In the genomic region with DNA sequence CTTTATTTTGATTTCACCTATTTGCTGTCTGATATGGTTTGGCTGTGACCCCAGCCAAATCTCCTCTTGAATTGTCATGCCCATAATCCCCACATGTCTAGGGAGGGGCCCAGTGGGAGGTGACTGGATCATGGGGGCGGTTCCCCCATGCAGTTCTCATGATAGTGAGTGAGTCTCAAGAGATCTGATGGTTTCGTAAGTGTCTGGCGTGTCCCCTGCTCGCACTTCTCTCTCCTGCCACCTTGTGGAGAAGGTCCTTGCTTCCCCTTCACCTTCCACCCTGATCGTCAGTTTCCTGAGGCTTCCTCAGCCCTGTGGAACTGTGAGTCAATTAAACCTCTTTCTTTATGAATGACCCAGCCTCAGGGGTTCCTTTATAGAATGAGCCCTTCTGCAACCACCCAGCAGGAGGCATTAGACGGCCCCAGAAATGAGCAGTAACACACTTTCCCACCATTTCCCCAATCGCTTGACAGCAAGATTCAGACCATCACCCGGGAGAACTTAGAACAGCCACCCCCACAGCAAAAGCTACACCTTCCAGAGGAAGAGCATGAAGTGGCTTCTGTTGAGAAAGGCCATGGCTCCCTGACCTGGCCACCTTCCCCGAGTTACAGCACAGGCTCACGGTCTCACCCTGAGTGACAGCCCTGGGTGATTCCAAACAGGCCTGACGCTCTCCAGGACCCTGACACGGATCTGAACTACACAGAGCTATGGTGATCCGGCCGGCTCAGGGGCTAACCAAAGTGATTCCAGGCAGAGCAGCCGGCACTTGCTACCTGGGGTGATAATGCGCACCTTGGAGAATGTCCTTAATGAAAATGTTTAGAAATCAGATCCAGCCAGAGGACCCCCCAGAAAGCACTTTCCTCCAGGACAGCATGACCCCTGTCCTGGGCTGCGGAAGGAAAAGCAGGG, we compare ENCODE assay signal across 1 cellular context.
TF ChIP-seq lines count a peak whose summit lies in the region.

No MANE protein-coding gene starts in this region.

TF ChIP-seq in HepG2, 621 proteins besides CTCF, POLR2A, EP300 and RAD21 (continued from another document and continues in another):
- TF ChIP-seq GPN1 (CRISPR knock-in tag; IDR thresholded peaks at IDR 0.05; ENCODE audit: borderline replicate concordance), result no peak
- no peak for TF ChIP-seq HES4 (CRISPR knock-in tag; IDR thresholded peaks at IDR 0.05; ENCODE audit: borderline replicate concordance)
- TF ChIP-seq ATF7 (IDR thresholded peaks at IDR 0.05), result no peak
- no peak for TF ChIP-seq ATF7 (CRISPR knock-in tag; IDR thresholded peaks at IDR 0.05)
- TF ChIP-seq CEBPG (CRISPR knock-in tag; IDR thresholded peaks at IDR 0.05), result peak; percentile 52
- peak; percentile 68 for TF ChIP-seq STAG1 (CRISPR knock-in tag; IDR thresholded peaks at IDR 0.05)
- TF ChIP-seq DNMT1 (CRISPR knock-in tag; IDR thresholded peaks at IDR 0.05), result no peak
- TF ChIP-seq CEBPB (IDR thresholded peaks at IDR 0.05; ENCODE audit: borderline replicate concordance, low read depth, low read length), result peak; percentile 5; the same call in 1 of the 2 replicates
- TF ChIP-seq, protein P1, sequence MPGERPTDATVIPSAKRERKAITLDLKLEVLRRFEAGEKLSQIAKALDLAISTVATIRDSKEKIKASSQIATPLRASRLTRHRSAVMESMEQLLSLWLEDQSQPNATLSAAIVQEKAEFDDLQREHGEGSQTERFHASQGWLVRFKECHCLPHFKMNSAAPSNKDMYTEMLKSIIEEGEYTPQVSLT (CRISPR knock-in tag; IDR thresholded peaks at IDR 0.05; ENCODE audit: borderline replicate concordance, low read depth), result no peak
- TF ChIP-seq, protein P2, sequence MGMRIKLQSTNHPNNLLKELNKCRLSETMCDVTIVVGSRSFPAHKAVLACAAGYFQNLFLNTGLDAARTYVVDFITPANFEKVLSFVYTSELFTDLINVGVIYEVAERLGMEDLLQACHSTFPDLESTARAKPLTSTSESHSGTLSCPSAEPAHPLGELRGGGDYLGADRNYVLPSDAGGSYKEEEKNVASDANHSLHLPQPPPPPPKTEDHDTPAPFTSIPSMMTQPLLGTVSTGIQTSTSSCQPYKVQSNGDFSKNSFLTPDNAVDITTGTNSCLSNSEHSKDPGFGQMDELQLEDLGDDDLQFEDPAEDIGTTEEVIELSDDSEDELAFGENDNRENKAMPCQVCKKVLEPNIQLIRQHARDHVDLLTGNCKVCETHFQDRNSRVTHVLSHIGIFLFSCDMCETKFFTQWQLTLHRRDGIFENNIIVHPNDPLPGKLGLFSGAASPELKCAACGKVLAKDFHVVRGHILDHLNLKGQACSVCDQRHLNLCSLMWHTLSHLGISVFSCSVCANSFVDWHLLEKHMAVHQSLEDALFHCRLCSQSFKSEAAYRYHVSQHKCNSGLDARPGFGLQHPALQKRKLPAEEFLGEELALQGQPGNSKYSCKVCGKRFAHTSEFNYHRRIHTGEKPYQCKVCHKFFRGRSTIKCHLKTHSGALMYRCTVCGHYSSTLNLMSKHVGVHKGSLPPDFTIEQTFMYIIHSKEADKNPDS (CRISPR knock-in tag; IDR thresholded peaks at IDR 0.05), result no peak
- no peak for TF ChIP-seq ZNF572 (CRISPR knock-in tag; IDR thresholded peaks at IDR 0.05)
- no peak for TF ChIP-seq KAT2B (IDR thresholded peaks at IDR 0.05; ENCODE audit: borderline replicate concordance, low read depth, low read length)
- no peak for TF ChIP-seq ZC3H13 (CRISPR knock-in tag; IDR thresholded peaks at IDR 0.05)
- no peak for TF ChIP-seq ZNF841 (CRISPR knock-in tag; IDR thresholded peaks at IDR 0.05; ENCODE audit: borderline replicate concordance)
- no peak for TF ChIP-seq SPEN (CRISPR knock-in tag; IDR thresholded peaks at IDR 0.05; ENCODE audit: low read depth)
- no peak for TF ChIP-seq KMT2B (CRISPR knock-in tag; IDR thresholded peaks at IDR 0.05)
- peak; percentile 71 for TF ChIP-seq XRCC5 (optimal IDR thresholded peaks at IDR 0.05; ENCODE audit: low read length)
- TF ChIP-seq HNRNPH1 (optimal IDR thresholded peaks at IDR 0.05; ENCODE audit: low read depth, low read length), result no peak
- TF ChIP-seq ZNF790 (CRISPR knock-in tag; IDR thresholded peaks at IDR 0.05; ENCODE audit: borderline replicate concordance), result no peak
- TF ChIP-seq SMAD9 (CRISPR knock-in tag; IDR thresholded peaks at IDR 0.05), result 0 out of 2 replicates have a peak, but pooled peaks have one; percentile 46
- TF ChIP-seq ZNF451 (CRISPR knock-in tag; IDR thresholded peaks at IDR 0.05), result no peak
- TF ChIP-seq, protein P3, sequence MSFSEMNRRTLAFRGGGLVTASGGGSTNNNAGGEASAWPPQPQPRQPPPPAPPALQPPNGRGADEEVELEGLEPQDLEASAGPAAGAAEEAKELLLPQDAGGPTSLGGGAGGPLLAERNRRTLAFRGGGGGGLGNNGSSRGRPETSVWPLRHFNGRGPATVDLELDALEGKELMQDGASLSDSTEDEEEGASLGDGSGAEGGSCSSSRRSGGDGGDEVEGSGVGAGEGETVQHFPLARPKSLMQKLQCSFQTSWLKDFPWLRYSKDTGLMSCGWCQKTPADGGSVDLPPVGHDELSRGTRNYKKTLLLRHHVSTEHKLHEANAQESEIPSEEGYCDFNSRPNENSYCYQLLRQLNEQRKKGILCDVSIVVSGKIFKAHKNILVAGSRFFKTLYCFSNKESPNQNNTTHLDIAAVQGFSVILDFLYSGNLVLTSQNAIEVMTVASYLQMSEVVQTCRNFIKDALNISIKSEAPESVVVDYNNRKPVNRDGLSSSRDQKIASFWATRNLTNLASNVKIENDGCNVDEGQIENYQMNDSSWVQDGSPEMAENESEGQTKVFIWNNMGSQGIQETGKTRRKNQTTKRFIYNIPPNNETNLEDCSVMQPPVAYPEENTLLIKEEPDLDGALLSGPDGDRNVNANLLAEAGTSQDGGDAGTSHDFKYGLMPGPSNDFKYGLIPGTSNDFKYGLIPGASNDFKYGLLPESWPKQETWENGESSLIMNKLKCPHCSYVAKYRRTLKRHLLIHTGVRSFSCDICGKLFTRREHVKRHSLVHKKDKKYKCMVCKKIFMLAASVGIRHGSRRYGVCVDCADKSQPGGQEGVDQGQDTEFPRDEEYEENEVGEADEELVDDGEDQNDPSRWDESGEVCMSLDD (CRISPR knock-in tag; IDR thresholded peaks at IDR 0.05; ENCODE audit: borderline replicate concordance), result no peak
- TF ChIP-seq, protein P4, sequence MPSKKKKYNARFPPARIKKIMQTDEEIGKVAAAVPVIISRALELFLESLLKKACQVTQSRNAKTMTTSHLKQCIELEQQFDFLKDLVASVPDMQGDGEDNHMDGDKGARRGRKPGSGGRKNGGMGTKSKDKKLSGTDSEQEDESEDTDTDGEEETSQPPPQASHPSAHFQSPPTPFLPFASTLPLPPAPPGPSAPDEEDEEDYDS (CRISPR knock-in tag; IDR thresholded peaks at IDR 0.05), result no peak
- TF ChIP-seq GZF1 (CRISPR knock-in tag; IDR thresholded peaks at IDR 0.05), result no peak
- TF ChIP-seq, protein P5, sequence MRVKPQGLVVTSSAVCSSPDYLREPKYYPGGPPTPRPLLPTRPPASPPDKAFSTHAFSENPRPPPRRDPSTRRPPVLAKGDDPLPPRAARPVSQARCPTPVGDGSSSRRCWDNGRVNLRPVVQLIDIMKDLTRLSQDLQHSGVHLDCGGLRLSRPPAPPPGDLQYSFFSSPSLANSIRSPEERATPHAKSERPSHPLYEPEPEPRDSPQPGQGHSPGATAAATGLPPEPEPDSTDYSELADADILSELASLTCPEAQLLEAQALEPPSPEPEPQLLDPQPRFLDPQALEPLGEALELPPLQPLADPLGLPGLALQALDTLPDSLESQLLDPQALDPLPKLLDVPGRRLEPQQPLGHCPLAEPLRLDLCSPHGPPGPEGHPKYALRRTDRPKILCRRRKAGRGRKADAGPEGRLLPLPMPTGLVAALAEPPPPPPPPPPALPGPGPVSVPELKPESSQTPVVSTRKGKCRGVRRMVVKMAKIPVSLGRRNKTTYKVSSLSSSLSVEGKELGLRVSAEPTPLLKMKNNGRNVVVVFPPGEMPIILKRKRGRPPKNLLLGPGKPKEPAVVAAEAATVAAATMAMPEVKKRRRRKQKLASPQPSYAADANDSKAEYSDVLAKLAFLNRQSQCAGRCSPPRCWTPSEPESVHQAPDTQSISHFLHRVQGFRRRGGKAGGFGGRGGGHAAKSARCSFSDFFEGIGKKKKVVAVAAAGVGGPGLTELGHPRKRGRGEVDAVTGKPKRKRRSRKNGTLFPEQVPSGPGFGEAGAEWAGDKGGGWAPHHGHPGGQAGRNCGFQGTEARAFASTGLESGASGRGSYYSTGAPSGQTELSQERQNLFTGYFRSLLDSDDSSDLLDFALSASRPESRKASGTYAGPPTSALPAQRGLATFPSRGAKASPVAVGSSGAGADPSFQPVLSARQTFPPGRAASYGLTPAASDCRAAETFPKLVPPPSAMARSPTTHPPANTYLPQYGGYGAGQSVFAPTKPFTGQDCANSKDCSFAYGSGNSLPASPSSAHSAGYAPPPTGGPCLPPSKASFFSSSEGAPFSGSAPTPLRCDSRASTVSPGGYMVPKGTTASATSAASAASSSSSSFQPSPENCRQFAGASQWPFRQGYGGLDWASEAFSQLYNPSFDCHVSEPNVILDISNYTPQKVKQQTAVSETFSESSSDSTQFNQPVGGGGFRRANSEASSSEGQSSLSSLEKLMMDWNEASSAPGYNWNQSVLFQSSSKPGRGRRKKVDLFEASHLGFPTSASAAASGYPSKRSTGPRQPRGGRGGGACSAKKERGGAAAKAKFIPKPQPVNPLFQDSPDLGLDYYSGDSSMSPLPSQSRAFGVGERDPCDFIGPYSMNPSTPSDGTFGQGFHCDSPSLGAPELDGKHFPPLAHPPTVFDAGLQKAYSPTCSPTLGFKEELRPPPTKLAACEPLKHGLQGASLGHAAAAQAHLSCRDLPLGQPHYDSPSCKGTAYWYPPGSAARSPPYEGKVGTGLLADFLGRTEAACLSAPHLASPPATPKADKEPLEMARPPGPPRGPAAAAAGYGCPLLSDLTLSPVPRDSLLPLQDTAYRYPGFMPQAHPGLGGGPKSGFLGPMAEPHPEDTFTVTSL (CRISPR knock-in tag; IDR thresholded peaks at IDR 0.05; ENCODE audit: borderline replicate concordance), result no peak
- no peak for TF ChIP-seq ZNF432 (CRISPR knock-in tag; IDR thresholded peaks at IDR 0.05; ENCODE audit: borderline replicate concordance)
- TF ChIP-seq TBL1XR1 (IDR thresholded peaks at IDR 0.05; ENCODE audit: borderline replicate concordance, low read length, partially characterized antibody), result no peak
- no peak for TF ChIP-seq PLRG1 (conservative IDR thresholded peaks at IDR 0.05)
- no peak for TF ChIP-seq SETDB1 (CRISPR knock-in tag; IDR thresholded peaks at IDR 0.05; ENCODE audit: borderline replicate concordance)
- TF ChIP-seq, protein P6, sequence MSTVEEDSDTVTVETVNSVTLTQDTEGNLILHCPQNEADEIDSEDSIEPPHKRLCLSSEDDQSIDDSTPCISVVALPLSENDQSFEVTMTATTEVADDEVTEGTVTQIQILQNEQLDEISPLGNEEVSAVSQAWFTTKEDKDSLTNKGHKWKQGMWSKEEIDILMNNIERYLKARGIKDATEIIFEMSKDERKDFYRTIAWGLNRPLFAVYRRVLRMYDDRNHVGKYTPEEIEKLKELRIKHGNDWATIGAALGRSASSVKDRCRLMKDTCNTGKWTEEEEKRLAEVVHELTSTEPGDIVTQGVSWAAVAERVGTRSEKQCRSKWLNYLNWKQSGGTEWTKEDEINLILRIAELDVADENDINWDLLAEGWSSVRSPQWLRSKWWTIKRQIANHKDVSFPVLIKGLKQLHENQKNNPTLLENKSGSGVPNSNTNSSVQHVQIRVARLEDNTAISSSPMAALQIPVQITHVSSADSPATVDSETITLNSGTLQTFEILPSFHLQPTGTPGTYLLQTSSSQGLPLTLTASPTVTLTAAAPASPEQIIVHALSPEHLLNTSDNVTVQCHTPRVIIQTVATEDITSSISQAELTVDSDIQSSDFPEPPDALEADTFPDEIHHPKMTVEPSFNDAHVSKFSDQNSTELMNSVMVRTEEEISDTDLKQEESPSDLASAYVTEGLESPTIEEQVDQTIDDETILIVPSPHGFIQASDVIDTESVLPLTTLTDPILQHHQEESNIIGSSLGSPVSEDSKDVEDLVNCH (CRISPR knock-in tag; IDR thresholded peaks at IDR 0.05), result no peak
- TF ChIP-seq SP1 (IDR thresholded peaks at IDR 0.05), result no peak
- no peak for TF ChIP-seq SP1 (CRISPR knock-in tag; IDR thresholded peaks at IDR 0.05)
- no peak for TF ChIP-seq FOXJ3 (CRISPR knock-in tag; IDR thresholded peaks at IDR 0.05; ENCODE audit: borderline replicate concordance)
- no peak for TF ChIP-seq ZNF354B (CRISPR knock-in tag; IDR thresholded peaks at IDR 0.05)
- TF ChIP-seq ZNF674 (CRISPR knock-in tag; IDR thresholded peaks at IDR 0.05; ENCODE audit: low read depth), result no peak
- TF ChIP-seq, protein P7, sequence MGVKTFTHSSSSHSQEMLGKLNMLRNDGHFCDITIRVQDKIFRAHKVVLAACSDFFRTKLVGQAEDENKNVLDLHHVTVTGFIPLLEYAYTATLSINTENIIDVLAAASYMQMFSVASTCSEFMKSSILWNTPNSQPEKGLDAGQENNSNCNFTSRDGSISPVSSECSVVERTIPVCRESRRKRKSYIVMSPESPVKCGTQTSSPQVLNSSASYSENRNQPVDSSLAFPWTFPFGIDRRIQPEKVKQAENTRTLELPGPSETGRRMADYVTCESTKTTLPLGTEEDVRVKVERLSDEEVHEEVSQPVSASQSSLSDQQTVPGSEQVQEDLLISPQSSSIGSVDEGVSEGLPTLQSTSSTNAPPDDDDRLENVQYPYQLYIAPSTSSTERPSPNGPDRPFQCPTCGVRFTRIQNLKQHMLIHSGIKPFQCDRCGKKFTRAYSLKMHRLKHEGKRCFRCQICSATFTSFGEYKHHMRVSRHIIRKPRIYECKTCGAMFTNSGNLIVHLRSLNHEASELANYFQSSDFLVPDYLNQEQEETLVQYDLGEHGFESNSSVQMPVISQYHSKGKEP (CRISPR knock-in tag; IDR thresholded peaks at IDR 0.05), result no peak
- TF ChIP-seq MTF2 (CRISPR knock-in tag; IDR thresholded peaks at IDR 0.05; ENCODE audit: borderline replicate concordance), result no peak
- TF ChIP-seq SAP130 (CRISPR knock-in tag; IDR thresholded peaks at IDR 0.05; ENCODE audit: low read depth), result no peak
- TF ChIP-seq ZNF329 (CRISPR knock-in tag; IDR thresholded peaks at IDR 0.05; ENCODE audit: low read depth), result peak; percentile 88; the same call in 1 of the 2 replicates
- TF ChIP-seq ZNF782 (CRISPR knock-in tag; IDR thresholded peaks at IDR 0.05; ENCODE audit: borderline replicate concordance), result no peak
- no peak for TF ChIP-seq ZNF557 (CRISPR knock-in tag; IDR thresholded peaks at IDR 0.05)
- TF ChIP-seq TEAD3 (CRISPR knock-in tag; optimal IDR thresholded peaks at IDR 0.05; ENCODE audit: borderline replicate concordance), result no peak
- no peak for TF ChIP-seq GATAD1 (CRISPR knock-in tag; IDR thresholded peaks at IDR 0.05)
- TF ChIP-seq ZNF558 (CRISPR knock-in tag; IDR thresholded peaks at IDR 0.05; ENCODE audit: borderline replicate concordance), result no peak
- no peak for TF ChIP-seq ZNF207 (IDR thresholded peaks at IDR 0.05; ENCODE audit: borderline replicate concordance)
- TF ChIP-seq, protein P8, sequence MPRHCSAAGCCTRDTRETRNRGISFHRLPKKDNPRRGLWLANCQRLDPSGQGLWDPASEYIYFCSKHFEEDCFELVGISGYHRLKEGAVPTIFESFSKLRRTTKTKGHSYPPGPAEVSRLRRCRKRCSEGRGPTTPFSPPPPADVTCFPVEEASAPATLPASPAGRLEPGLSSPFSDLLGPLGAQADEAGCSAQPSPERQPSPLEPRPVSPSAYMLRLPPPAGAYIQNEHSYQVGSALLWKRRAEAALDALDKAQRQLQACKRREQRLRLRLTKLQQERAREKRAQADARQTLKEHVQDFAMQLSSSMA (CRISPR knock-in tag; IDR thresholded peaks at IDR 0.05), result no peak
- no peak for TF ChIP-seq ZNF263 (CRISPR knock-in tag; IDR thresholded peaks at IDR 0.05)
